In genomic region chr6:112743343-112743742, GRCh38 we compare ENCODE assay signal across 2 cellular contexts.
TF ChIP-seq lines count a peak whose summit lies in the region.

No MANE protein-coding gene starts in this region.

TF ChIP-seq in SK-N-SH, 30 proteins besides CTCF, POLR2A, EP300 and RAD21 (continued from another document):
- no peak for TF ChIP-seq TEAD4 (IDR thresholded peaks at IDR 0.05; ENCODE audit: borderline replicate concordance, insufficient read depth)
- TF ChIP-seq TAF1 (IDR thresholded peaks at IDR 0.05; ENCODE audit: borderline replicate concordance, low read depth, low read length) = no peak
- no peak for TF ChIP-seq NRF1 (IDR thresholded peaks at IDR 0.05; ENCODE audit: low read depth, low read length)
- TF ChIP-seq CHD2 (IDR thresholded peaks at IDR 0.05; ENCODE audit: low read length, partially characterized antibody) = no peak
- TF ChIP-seq FOXJ3 (CRISPR knock-in tag; IDR thresholded peaks at IDR 0.05) = no peak
- no peak for TF ChIP-seq PBX3 (IDR thresholded peaks at IDR 0.05)
- no peak for TF ChIP-seq MXI1 (IDR thresholded peaks at IDR 0.05; ENCODE audit: low read depth, low read length)
- TF ChIP-seq JUND (IDR thresholded peaks at IDR 0.05) = no peak
- TF ChIP-seq EZH2phosphoT487 (IDR thresholded peaks at IDR 0.05; ENCODE audit: borderline replicate concordance, low read depth) = no peak
- TF ChIP-seq RFX5 (IDR thresholded peaks at IDR 0.05; ENCODE audit: low read length) = no peak
- no peak for TF ChIP-seq REST (IDR thresholded peaks at IDR 0.05; ENCODE audit: low read depth, low read length)
- TF ChIP-seq IRF3 (IDR thresholded peaks at IDR 0.05; ENCODE audit: low read depth, low read length) = no peak
- no peak for TF ChIP-seq SMC3 (IDR thresholded peaks at IDR 0.05; ENCODE audit: low read depth, low read length)
- no peak for TF ChIP-seq FOSL2 (IDR thresholded peaks at IDR 0.05; ENCODE audit: borderline replicate concordance, low read depth)
- TF ChIP-seq RCOR1 (IDR thresholded peaks at IDR 0.05; ENCODE audit: low read length) = no peak

TF ChIP-seq in SK-N-SH treated with all-trans-retinoic acid at 6 μM for 48 hours, 23 proteins besides CTCF, POLR2A, EP300 and RAD21 (continued from another document):
- TF ChIP-seq ZC3H10 (CRISPR knock-in tag; IDR thresholded peaks at IDR 0.05) (no peak), ZFP3 (CRISPR knock-in tag; IDR thresholded peaks at IDR 0.05) (no peak), GLIS3 (CRISPR knock-in tag; IDR thresholded peaks at IDR 0.05) (no peak), ISL1 (CRISPR knock-in tag; IDR thresholded peaks at IDR 0.05) (no peak), ZNF70 (CRISPR knock-in tag; IDR thresholded peaks at IDR 0.05) (no peak), TOX (CRISPR knock-in tag; IDR thresholded peaks at IDR 0.05; ENCODE audit: borderline replicate concordance) (no peak)
